18 cellular contexts compared by ENCODE assay signal in genomic region chr20:53079483-53079810, GRCh38.
DNase-seq lines count a peak whose midpoint lies in the region; ATAC-seq and TF ChIP-seq lines count a peak whose summit lies in the region.
"Had no signal": no experiment of that assay in that cellular context is flagged by ENCODE, and none has a peak within 500 bp of the region (broad histone marks: within the 10 kb centered on the region; RNA-seq: fewer than 3 reads in every experiment).

No MANE protein-coding gene starts in this region.

- H3K27ac ChIP-seq in left ventricle myocardium inferior (replicated peaks) = peak overlapping the region; percentile 27
- H3K27ac ChIP-seq in right cardiac atrium (ENCODE audit: low read length) = no peak overlapping the region
- peak overlapping the region; percentile 88 to 96 for H3K27ac ChIP-seq in liver (ENCODE audit: low read depth in 1 of 2, low read length in 2 of 2)
- peak overlapping the region in 3 of 4 donors; percentile 11 to 62 (median 33) for H3K27ac ChIP-seq in sigmoid colon
- H3K27ac ChIP-seq in caudate nucleus (ENCODE audit: low read depth, low read length) = no peak overlapping the region
- H3K27ac ChIP-seq: A549 had no signal

- peaks cover 7 to 17% (median 12%) of the 10 kb centered on the region in 4 donors for H3K4me1 Mint-ChIP-seq in naive thymus-derived CD8-positive, alpha-beta T cell

- H3K36me3 ChIP-seq in left ventricle myocardium inferior (no peaks in the 10 kb centered on the region), liver (ENCODE audit: control insufficient read depth in 4 of 4, insufficient read depth in 3 of 4, low read depth in 1 of 4, low read length in 3 of 4) (no peaks in the 10 kb centered on the region), sigmoid colon (no peaks in the 10 kb centered on the region)

- TF ChIP-seq CTCF in left ventricle myocardium inferior (IDR thresholded peaks at IDR 0.05; ENCODE audit: borderline replicate concordance) = no peak
- TF ChIP-seq CTCF in liver (IDR thresholded peaks at IDR 0.05; ENCODE audit: low read depth, low read length, missing input control) = no peak
- TF ChIP-seq CTCF in sigmoid colon (IDR thresholded peaks at IDR 0.05) = no peak

- no peak for DNase-seq in left ventricle myocardium inferior
- DNase-seq in right cardiac atrium = no peak
- DNase-seq in sigmoid colon = no peak
- no peak for DNase-seq in caudate nucleus (lab: John Stamatoyannopoulos, UW)
- DNase-seq in naive thymus-derived CD8-positive, alpha-beta T cell = no peak
- DNase-seq: C1 segment of cervical spinal cord; CD8-positive, alpha-beta memory T cell; DMS53; EL; MM.1S; NCI-H1105; NCI-H2081; NCI-H2171 treated with DMSO at 0.1 percent for 48 hours; NCI-H774; Right ventricle myocardium superior had no signal

- H3K27me3 Mint-ChIP-seq in naive thymus-derived CD8-positive, alpha-beta T cell = no peaks in the 10 kb centered on the region

- no peak for TF ChIP-seq EP300 in sigmoid colon (IDR thresholded peaks at IDR 0.05)

- POLR2A ChIA-PET in naive thymus-derived CD8-positive, alpha-beta T cell (lab: Charles Lee) = interaction anchor here (0.7 kb wide), 1 partner anchor 106 kb away, joined by 3 read pairs; no protein-coding TSS in a partner anchor

- ATAC-seq in right cardiac atrium (no peak), GM21515 (IDR thresholded peaks at IDR 0.05; ENCODE audit: unreplicated experiment) (no peak)
- ATAC-seq in naive thymus-derived CD8-positive, alpha-beta T cell = no peak
- ATAC-seq: A549 had no signal

- H3K9me3 ChIP-seq in left ventricle myocardium inferior (replicated peaks) (no peaks in the 10 kb centered on the region), right cardiac atrium (ENCODE audit: control insufficient read depth, low read length) (no peaks in the 10 kb centered on the region), liver (ENCODE audit: control insufficient read depth in 4 of 4, low read length in 3 of 4) (no peaks in the 10 kb centered on the region), sigmoid colon (no peaks in the 10 kb centered on the region)
- H3K9me3 ChIP-seq: A549 had no signal

- H3K4me3 ChIP-seq in left ventricle myocardium inferior (no peak overlapping the region), right cardiac atrium (ENCODE audit: low read length) (no peak overlapping the region), liver (ENCODE audit: low read depth in 1 of 3, low read length in 3 of 3) (no peak overlapping the region), sigmoid colon (no peak overlapping the region)
- H3K4me3 ChIP-seq: A549 had no signal

- TF ChIP-seq POLR2A in sigmoid colon (IDR thresholded peaks at IDR 0.05) = no peak

- H3K9ac ChIP-seq in liver (ENCODE audit: low read depth in 1 of 2, low read length in 2 of 2) = no peak overlapping the region

- intact Hi-C loops in left ventricle myocardium inferior (cut with micrococcal nuclease) = no loop called here
- intact Hi-C loops in right cardiac atrium (cut with DNase I) = no loop called here
- intact Hi-C loops in sigmoid colon (cut with DNase I) = no loop called here

- H3K4me3 Mint-ChIP-seq in naive thymus-derived CD8-positive, alpha-beta T cell = no peak overlapping the region
- H3K4me3 Mint-ChIP-seq: CD8-positive, alpha-beta memory T cell had no signal

- H3K27me3 ChIP-seq in left ventricle myocardium inferior (ENCODE audit: low read depth) = no peaks in the 10 kb centered on the region
- no peaks in the 10 kb centered on the region for H3K27me3 ChIP-seq in right cardiac atrium (ENCODE audit: control insufficient read depth, insufficient read depth)
- H3K27me3 ChIP-seq in liver (ENCODE audit: control insufficient read depth in 4 of 4, insufficient read depth in 4 of 4, low read length in 3 of 4) = no peaks in the 10 kb centered on the region
- no peaks in the 10 kb centered on the region for H3K27me3 ChIP-seq in sigmoid colon

- no peak for TF ChIP-seq RAD21 in liver (IDR thresholded peaks at IDR 0.05)

- 44% methylated on average over 3 of the region's 3 CpGs for WGBS in right cardiac atrium
- 53% methylated on average over 3 of the region's 3 CpGs for WGBS in liver
- 70 to 72% methylated on average over 3 of the region's 3 CpGs for WGBS in sigmoid colon, 2 donors

- no peak overlapping the region for H3K27ac Mint-ChIP-seq in naive thymus-derived CD8-positive, alpha-beta T cell
- H3K27ac Mint-ChIP-seq: CD8-positive, alpha-beta memory T cell had no signal

- no peaks in the 10 kb centered on the region for H3K36me3 Mint-ChIP-seq in naive thymus-derived CD8-positive, alpha-beta T cell
- H3K36me3 Mint-ChIP-seq: CD8-positive, alpha-beta memory T cell had no signal

- no peaks in the 10 kb centered on the region for H3K9me3 Mint-ChIP-seq in naive thymus-derived CD8-positive, alpha-beta T cell
- H3K9me3 Mint-ChIP-seq: CD8-positive, alpha-beta memory T cell had no signal

- H3K4me1 ChIP-seq in left ventricle myocardium inferior (peaks cover 40% of the 10 kb centered on the region), right cardiac atrium (ENCODE audit: control insufficient read depth, insufficient read depth, low read length) (no peaks in the 10 kb centered on the region), liver (ENCODE audit: control insufficient read depth in 4 of 4, insufficient read depth in 4 of 4, low read length in 3 of 4) (peaks cover 11 to 26% (median 20%) of the 10 kb centered on the region in 4 donors), sigmoid colon (no peaks in the 10 kb centered on the region)
- H3K4me1 ChIP-seq: A549 had no signal

TF ChIP-seq in liver, 16 proteins besides CTCF, POLR2A, EP300 and RAD21:
- TF ChIP-seq MAX (IDR thresholded peaks at IDR 0.05) (no peak), YY1 (IDR thresholded peaks at IDR 0.05) (no peak), RXRA (IDR thresholded peaks at IDR 0.05) (no peak), TAF1 (conservative IDR thresholded peaks at IDR 0.05) (no peak), HNF4G (IDR thresholded peaks at IDR 0.05) (no peak), EGR1 (IDR thresholded peaks at IDR 0.05; ENCODE audit: low read depth in 2 of 2) (no peak), SP1 (IDR thresholded peaks at IDR 0.05) (no peak)
- TF ChIP-seq, protein P1, sequence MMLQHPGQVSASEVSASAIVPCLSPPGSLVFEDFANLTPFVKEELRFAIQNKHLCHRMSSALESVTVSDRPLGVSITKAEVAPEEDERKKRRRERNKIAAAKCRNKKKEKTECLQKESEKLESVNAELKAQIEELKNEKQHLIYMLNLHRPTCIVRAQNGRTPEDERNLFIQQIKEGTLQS (IDR thresholded peaks at IDR 0.05) = no peak

Comparison
In these comparisons a context has a peak if more than half of its experiments do, and no peak if none do; other contexts are left out.
1. H3K27ac ChIP-seq: peak in left ventricle myocardium inferior (single experiment), liver (2 of 2) and sigmoid colon (3 of 4); none in right cardiac atrium (single experiment) and caudate nucleus (single experiment).